In genomic region chr4:176422511-176422910, GRCh38 we compare ENCODE assay signal across 24 cellular contexts.
"Had no signal": no experiment of that assay in that cellular context is flagged by ENCODE, and none has a peak within 500 bp of the region (broad histone marks: within the 10 kb centered on the region; RNA-seq: fewer than 3 reads in every experiment).

No MANE protein-coding gene starts in this region.

- H3K4me3 ChIP-seq: ascending aorta, cardiac muscle cell, colonic mucosa, gastrocnemius medialis, lower lobe of right lung, mucosa of descending colon, pancreas, right atrium auricular region, tibial nerve had no signal

- H3K27me3 ChIP-seq: ascending aorta, cardiac muscle cell, colonic mucosa, gastrocnemius medialis, pancreas, right atrium auricular region, tibial nerve had no signal

- H3K4me1 Mint-ChIP-seq: activated naive CD8-positive, alpha-beta T cell treated with anti-CD3 and anti-CD28 coated beads, Interleukin-2, amount 10 ng/mL, durations not matched to agents 7 days and 5 days; immature natural killer cell had no signal

- H3K27me3 Mint-ChIP-seq: activated naive CD8-positive, alpha-beta T cell treated with anti-CD3 and anti-CD28 coated beads, Interleukin-2, amount 10 ng/mL, durations not matched to agents 7 days and 5 days; brain; natural killer cell treated with Interleukin-12 subunit alpha and Interleukin-12 subunit beta and Interleukin-15 and Interleukin-18, amount 100 ng/mL, for 72 hours had no signal

- DNase-seq: activated CD4-positive, alpha-beta T cell treated with anti-CD3 and anti-CD28 coated beads for 4 hours; activated CD4-positive, alpha-beta T cell treated with anti-CD3 and anti-CD28 coated beads, Interleukin-2, amount 50 U/mL, for 4 hours; activated CD8-positive, alpha-beta memory T cell treated with anti-CD3 and anti-CD28 coated beads for 24 hours; activated effector memory CD4-positive, alpha-beta T cell treated with anti-CD3 and anti-CD28 coated beads, Interleukin-2, amount 50 U/mL, for 16 hours; activated naive CD4-positive, alpha-beta T cell treated with anti-CD3 and anti-CD28 coated beads for 36 hours; activated naive CD8-positive, alpha-beta T cell treated with anti-CD3 and anti-CD28 coated beads, Interleukin-2, amount 10 ng/mL, durations not matched to agents 7 days and 5 days; activated T-cell treated with anti-CD3 and anti-CD28 coated beads, Interleukin-2, amount 50 U/mL, for 1 hour; cerebellar nuclear complex; colonic mucosa; effector CD8-positive, alpha-beta T cell; gastrocnemius medialis; hippocampal formation; immature natural killer cell; lower lobe of right lung; mucosa of descending colon; pancreas; stimulated activated naive CD4-positive, alpha-beta T cell treated with Interleukin-2 at 50 U/mL for 16 hours had no signal

- H3K27ac Mint-ChIP-seq: activated naive CD4-positive, alpha-beta T cell treated with anti-CD3 and anti-CD28 coated beads for 36 hours; activated naive CD8-positive, alpha-beta T cell treated with anti-CD3 and anti-CD28 coated beads, Interleukin-2, amount 10 ng/mL, durations not matched to agents 7 days and 5 days; activated T-helper 1 cell treated with anti-CD3 and anti-CD28 coated beads, Interleukin-12 subunit alpha, Interleukin-12 subunit beta, Interleukin-2, Interleukin-4 antibody, amounts not matched to agents 30 ng/mL and 10 ng/mL and 1 ng/mL, durations not matched to agents 14 hours and 24 hours and 36 hours; brain; immature natural killer cell; natural killer cell treated with Interleukin-12 subunit alpha and Interleukin-12 subunit beta and Interleukin-15 and Interleukin-18, amount 100 ng/mL, for 72 hours had no signal

- H3K4me1 ChIP-seq: ascending aorta, colonic mucosa, gastrocnemius medialis, lower lobe of right lung, pancreas, right atrium auricular region, tibial nerve had no signal

- ATAC-seq: gastrocnemius medialis; lower lobe of right lung; mucosa of descending colon; natural killer cell treated with Interleukin-12 subunit alpha and Interleukin-12 subunit beta and Interleukin-15 and Interleukin-18, amount 100 ng/mL, for 72 hours; pancreas had no signal

- H3K36me3 Mint-ChIP-seq: activated naive CD8-positive, alpha-beta T cell treated with anti-CD3 and anti-CD28 coated beads, Interleukin-2, amount 10 ng/mL, durations not matched to agents 7 days and 5 days; brain; immature natural killer cell; natural killer cell treated with Interleukin-12 subunit alpha and Interleukin-12 subunit beta and Interleukin-15 and Interleukin-18, amount 100 ng/mL, for 72 hours had no signal

- H3K4me3 Mint-ChIP-seq: activated naive CD4-positive, alpha-beta T cell treated with anti-CD3 and anti-CD28 coated beads for 36 hours; activated naive CD8-positive, alpha-beta T cell treated with anti-CD3 and anti-CD28 coated beads, Interleukin-2, amount 10 ng/mL, durations not matched to agents 7 days and 5 days; activated T-helper 1 cell treated with anti-CD3 and anti-CD28 coated beads, Interleukin-12 subunit alpha, Interleukin-12 subunit beta, Interleukin-2, Interleukin-4 antibody, amounts not matched to agents 30 ng/mL and 10 ng/mL and 1 ng/mL, durations not matched to agents 14 hours and 24 hours and 36 hours; brain; immature natural killer cell; natural killer cell treated with Interleukin-12 subunit alpha and Interleukin-12 subunit beta and Interleukin-15 and Interleukin-18, amount 100 ng/mL, for 72 hours had no signal

- H3K9me3 ChIP-seq: ascending aorta, colonic mucosa, gastrocnemius medialis, lower lobe of right lung, mucosa of descending colon, pancreas, right atrium auricular region, tibial nerve had no signal

- H3K27ac ChIP-seq: ascending aorta, cardiac muscle cell, colonic mucosa, gastrocnemius medialis, lower lobe of right lung, pancreas, right atrium auricular region, tibial nerve had no signal

- H3K36me3 ChIP-seq: ascending aorta, cardiac muscle cell, colonic mucosa, gastrocnemius medialis, lower lobe of right lung, pancreas, right atrium auricular region, tibial nerve had no signal

- H3K9me3 Mint-ChIP-seq: activated naive CD4-positive, alpha-beta T cell treated with anti-CD3 and anti-CD28 coated beads for 36 hours; activated naive CD8-positive, alpha-beta T cell treated with anti-CD3 and anti-CD28 coated beads, Interleukin-2, amount 10 ng/mL, durations not matched to agents 7 days and 5 days; activated T-helper 1 cell treated with anti-CD3 and anti-CD28 coated beads, Interleukin-12 subunit alpha, Interleukin-12 subunit beta, Interleukin-2, Interleukin-4 antibody, amounts not matched to agents 30 ng/mL and 10 ng/mL and 1 ng/mL, durations not matched to agents 14 hours and 24 hours and 36 hours; brain had no signal
